1 cellular context compared by ENCODE assay signal in genomic region chr3:33039628-33040027, GRCh38.
TF ChIP-seq lines count a peak whose summit lies in the region.

No MANE protein-coding gene starts in this region.

TF ChIP-seq in SK-N-SH, 30 proteins besides CTCF, POLR2A, EP300 and RAD21 (continued from another document):
- TF ChIP-seq IRF3 (IDR thresholded peaks at IDR 0.05; ENCODE audit: low read depth, low read length), result no peak
- no peak for TF ChIP-seq MEF2A (IDR thresholded peaks at IDR 0.05; ENCODE audit: borderline replicate concordance, low read depth)
- TF ChIP-seq RFX5 (IDR thresholded peaks at IDR 0.05; ENCODE audit: low read length), result no peak
- TF ChIP-seq USF2 (IDR thresholded peaks at IDR 0.05; ENCODE audit: borderline replicate concordance, low read depth, low read length), result no peak
- TF ChIP-seq CHD2 (IDR thresholded peaks at IDR 0.05; ENCODE audit: low read length, partially characterized antibody), result no peak
- TF ChIP-seq ELF1 (IDR thresholded peaks at IDR 0.05), result no peak
- TF ChIP-seq FOSL2 (IDR thresholded peaks at IDR 0.05; ENCODE audit: borderline replicate concordance, low read depth), result no peak
- TF ChIP-seq RXRA (IDR thresholded peaks at IDR 0.05; ENCODE audit: borderline replicate concordance, low read depth), result no peak
- no peak for TF ChIP-seq RCOR1 (IDR thresholded peaks at IDR 0.05; ENCODE audit: low read length)
- no peak for TF ChIP-seq ZBTB33 (IDR thresholded peaks at IDR 0.05; ENCODE audit: borderline replicate concordance, low read depth)
- no peak for TF ChIP-seq JUND (IDR thresholded peaks at IDR 0.05)
- no peak for TF ChIP-seq POLR2AphosphoS5 (IDR thresholded peaks at IDR 0.05; ENCODE audit: low read depth, low read length)
- no peak for TF ChIP-seq PBX3 (IDR thresholded peaks at IDR 0.05)
- no peak for TF ChIP-seq FOXJ3 (CRISPR knock-in tag; IDR thresholded peaks at IDR 0.05)
